In the genomic region with DNA sequence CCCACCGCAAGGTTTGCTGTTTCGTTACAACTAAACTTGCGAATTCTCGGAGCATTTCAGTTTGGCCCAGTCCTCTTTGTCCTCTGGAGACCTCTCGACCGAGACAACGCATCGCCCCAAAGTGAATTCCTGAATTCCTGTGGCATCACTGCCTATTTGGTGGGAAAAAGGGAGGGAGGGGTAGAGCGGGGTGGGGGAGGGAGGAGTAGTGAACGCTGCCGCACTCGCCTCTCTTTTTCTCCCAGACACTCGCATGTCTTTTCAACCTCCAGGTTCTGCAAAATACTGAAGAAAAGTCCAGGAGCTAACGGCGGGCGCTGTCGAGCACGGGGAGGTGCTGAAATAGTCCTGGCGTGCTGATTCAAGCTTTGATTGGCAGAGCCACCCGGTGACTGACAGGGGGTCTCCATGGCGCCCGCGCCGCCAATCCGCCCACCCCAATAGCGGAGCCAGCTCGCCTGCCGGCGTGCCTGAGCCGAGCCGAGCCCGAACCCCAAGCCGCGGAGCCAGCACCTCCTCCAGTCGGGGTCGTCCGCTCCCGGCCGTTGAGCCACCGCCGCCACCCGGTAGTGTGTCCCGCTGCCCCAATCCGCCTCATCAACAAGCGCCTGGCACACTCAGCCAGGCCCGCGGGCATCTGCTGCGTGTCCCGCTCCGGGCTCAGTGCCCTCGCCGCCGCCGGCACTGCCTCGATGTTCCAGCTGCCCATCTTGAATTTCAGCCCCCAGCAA, we compare ENCODE assay signal across 9 cellular contexts. TPM values are rescaled to one million over a fixed set of nuclear protein-coding genes. Genes with fewer than 3 reads are reported as not detected.
DNase-seq lines count a peak whose midpoint lies in the region; ATAC-seq and TF ChIP-seq lines count a peak whose summit lies in the region.
"Had no signal": no experiment of that assay in that cellular context is flagged by ENCODE, and none has a peak within 500 bp of the region (broad histone marks: within the 10 kb centered on the region; RNA-seq: fewer than 3 reads in every experiment).

A gene (plus strand): TSS at position 440 of the 731 bp plus-strand sequence. CDS start 253 bp downstream, at position 693.

- no peaks in the 10 kb centered on the region for H4K20me1 ChIP-seq in osteoblast (ENCODE audit: insufficient read depth, low read length)

- H3K4me3 Mint-ChIP-seq in CD14-positive monocyte, result peak within 1 kb of the TSS in 1 of 2 donors; percentile 80

- peaks cover 97 to 98% (median 97%) of the 10 kb centered on the region in 3 donors for H3K27me3 Mint-ChIP-seq in CD14-positive monocyte (ENCODE audit: low read depth in 3 of 3)

- H2AFZ ChIP-seq in osteoblast (ENCODE audit: low read length), result no peak within 1 kb of the TSS

- no peaks in the 10 kb centered on the region for H3K9me3 ChIP-seq in osteoblast (ENCODE audit: low read depth, low read length)
- H3K9me3 ChIP-seq: esophagus squamous epithelium had no signal

- H3K27ac ChIP-seq in osteoblast (ENCODE audit: low read depth, low read length), result no peak within 1 kb of the TSS
- H3K27ac ChIP-seq: esophagus squamous epithelium had no signal

- peaks cover 89% of the 10 kb centered on the region for H3K27me3 ChIP-seq in osteoblast (ENCODE audit: insufficient read depth, low read length)

- H3K4me3 ChIP-seq in astrocyte of the cerebellum (ENCODE audit: low read depth, low read length) (no peak within 1 kb of the TSS), osteoblast (ENCODE audit: insufficient read depth, low read length) (no peak within 1 kb of the TSS)

- in situ Hi-C loops in astrocyte of the cerebellum (cut with HindIII; ENCODE audit: low sequenced_read_pairs), result no loop called here

- ATAC-seq in GM21529 (IDR thresholded peaks at IDR 0.05; ENCODE audit: unreplicated experiment), result no peak

- H3K9me3 Mint-ChIP-seq in CD14-positive monocyte, result peaks cover 0 to 26% (median 22%) of the 10 kb centered on the region in 7 donors

- no peaks in the 10 kb centered on the region for H3K4me1 ChIP-seq in osteoblast (ENCODE audit: insufficient read depth, low read length)

- TF ChIP-seq CTCF in astrocyte of the cerebellum (IDR thresholded peaks at IDR 0.05; ENCODE audit: low read depth, low read length, missing control alignments) (no peak), osteoblast (IDR thresholded peaks at IDR 0.05; ENCODE audit: extremely low read depth, low read depth, low read length) (no peak), CD14-positive monocyte (IDR thresholded peaks at IDR 0.05) (no peak)

- H3K27ac Mint-ChIP-seq in CD14-positive monocyte, result no peak within 1 kb of the TSS

- DNase-seq in EH (ENCODE audit: low read depth), result peak; percentile 15
- DNase-seq in NCI-H1694 (lab: John Stamatoyannopoulos, UW), result peak; percentile 69
- peak; percentile 9 for DNase-seq in astrocyte of the cerebellum (ENCODE audit: low read depth)
- DNase-seq in osteoblast (ENCODE audit: insufficient read length, low spot score, missing footprints), result peak; percentile 88
- DNase-seq in superior temporal gyrus (ENCODE audit: extremely low spot score), result no peak
- no peak for DNase-seq in C1 segment of cervical spinal cord (lab: John Stamatoyannopoulos, UW)
- no peak for DNase-seq in CD14-positive monocyte (ENCODE audit: low spot score)
- DNase-seq: esophagus squamous epithelium had no signal

- no peaks in the 10 kb centered on the region for H3K36me3 ChIP-seq in osteoblast (ENCODE audit: insufficient read depth, low read length)
- H3K36me3 ChIP-seq: esophagus squamous epithelium had no signal

- peaks cover 1 to 2% of the 10 kb centered on the region in 2 donors for H3K36me3 Mint-ChIP-seq in CD14-positive monocyte

- peaks cover 10% of the 10 kb centered on the region for H3K4me1 Mint-ChIP-seq in CD14-positive monocyte

- no peak within 1 kb of the TSS for H3K4me2 ChIP-seq in osteoblast (ENCODE audit: insufficient read depth, low read length)

- no peaks in the 10 kb centered on the region for H3K79me2 ChIP-seq in osteoblast (ENCODE audit: insufficient read depth, low read length)

- intact Hi-C loops in CD14-positive monocyte (cut with micrococcal nuclease), result no loop called here

RNA-seq across cellular contexts. Expression of the gene that starts here (rescaled TPM):
- total RNA-seq in osteoblast, result under 0.01 TPM in 1 of 2 replicates, not detected in the other
- polyA plus RNA-seq in CD14-positive monocyte, result not detected
- total RNA-seq: esophagus squamous epithelium had no signal

Comparison
In these comparisons a context has a peak if more than half of its experiments do, and no peak if none do; other contexts are left out.
1. Peak in DNase-seq in osteoblast; RNA of the gene not detected or under 1 TPM.
2. DNase-seq: peak in EH (single experiment), NCI-H1694 (single experiment) and astrocyte of the cerebellum (single experiment); none in superior temporal gyrus (single experiment), C1 segment of cervical spinal cord (0 of 14) and CD14-positive monocyte (single experiment).